1 cellular context compared by ENCODE assay signal in the genomic region with DNA sequence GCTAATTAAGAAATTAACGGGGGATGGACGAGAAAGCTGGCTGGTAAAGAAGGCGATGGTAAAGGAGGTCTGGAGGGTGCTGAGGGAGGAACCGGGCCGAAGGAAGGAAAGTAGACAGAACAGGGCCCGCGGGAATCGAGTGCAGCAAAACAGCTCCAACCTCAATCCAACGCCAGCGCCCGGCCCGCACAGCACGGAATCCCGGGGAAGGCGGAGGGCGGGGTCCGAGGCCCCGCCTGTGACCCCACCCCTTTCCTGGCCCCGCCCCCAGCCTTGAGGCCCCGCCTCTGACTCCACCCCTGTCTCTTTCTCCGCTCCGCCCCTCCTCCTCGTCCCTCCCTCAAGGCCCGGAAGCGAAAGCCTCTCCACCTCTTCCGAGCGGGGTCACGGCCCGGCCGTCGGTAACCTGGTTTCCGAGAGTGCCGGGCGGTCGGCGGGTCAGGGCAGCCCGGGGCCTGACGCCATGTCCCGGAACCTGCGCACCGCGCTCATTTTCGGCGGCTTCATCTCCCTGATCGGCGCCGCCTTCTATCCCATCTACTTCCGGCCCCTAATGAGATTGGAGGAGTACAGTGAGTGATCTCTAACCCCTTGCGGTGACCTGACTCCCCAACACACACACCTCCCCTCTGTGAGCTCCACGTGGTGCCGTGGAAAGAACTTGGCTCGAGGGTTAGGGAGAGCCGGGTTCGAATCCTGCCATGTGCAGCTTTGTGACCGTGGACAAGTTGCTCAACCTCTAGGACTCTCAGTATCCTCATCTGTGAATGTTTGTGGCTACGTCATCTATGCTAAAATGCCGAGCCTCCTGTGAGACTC.
TF ChIP-seq lines count a peak whose summit lies in the region.

A gene (plus strand): TSS at position 370 of the 819 bp plus-strand sequence. CDS start 94 bp downstream, at position 464.

TF ChIP-seq in WTC11, 78 proteins besides CTCF, POLR2A, EP300 and RAD21 (continued from another document):
- TF ChIP-seq, protein P1, sequence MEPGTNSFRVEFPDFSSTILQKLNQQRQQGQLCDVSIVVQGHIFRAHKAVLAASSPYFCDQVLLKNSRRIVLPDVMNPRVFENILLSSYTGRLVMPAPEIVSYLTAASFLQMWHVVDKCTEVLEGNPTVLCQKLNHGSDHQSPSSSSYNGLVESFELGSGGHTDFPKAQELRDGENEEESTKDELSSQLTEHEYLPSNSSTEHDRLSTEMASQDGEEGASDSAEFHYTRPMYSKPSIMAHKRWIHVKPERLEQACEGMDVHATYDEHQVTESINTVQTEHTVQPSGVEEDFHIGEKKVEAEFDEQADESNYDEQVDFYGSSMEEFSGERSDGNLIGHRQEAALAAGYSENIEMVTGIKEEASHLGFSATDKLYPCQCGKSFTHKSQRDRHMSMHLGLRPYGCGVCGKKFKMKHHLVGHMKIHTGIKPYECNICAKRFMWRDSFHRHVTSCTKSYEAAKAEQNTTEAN (CRISPR knock-in tag; IDR thresholded peaks at IDR 0.05) = no peak
- TF ChIP-seq TEAD4 (CRISPR knock-in tag; IDR thresholded peaks at IDR 0.05) (no peak), SP1 (CRISPR knock-in tag; conservative IDR thresholded peaks at IDR 0.05) (peak; percentile 78; the same call in 1 of the 2 replicates), FOXK1 (CRISPR knock-in tag; IDR thresholded peaks at IDR 0.05) (0 out of 2 replicates have a peak, but pooled peaks have one; percentile 30), ZNF138 (CRISPR knock-in tag; conservative IDR thresholded peaks at IDR 0.05) (no peak), ZNF416 (CRISPR knock-in tag; IDR thresholded peaks at IDR 0.05) (no peak), RELA (CRISPR knock-in tag; IDR thresholded peaks at IDR 0.05; ENCODE audit: borderline replicate concordance) (no peak), TP53 (CRISPR knock-in tag; IDR thresholded peaks at IDR 0.05) (no peak)
- TF ChIP-seq, protein P2, sequence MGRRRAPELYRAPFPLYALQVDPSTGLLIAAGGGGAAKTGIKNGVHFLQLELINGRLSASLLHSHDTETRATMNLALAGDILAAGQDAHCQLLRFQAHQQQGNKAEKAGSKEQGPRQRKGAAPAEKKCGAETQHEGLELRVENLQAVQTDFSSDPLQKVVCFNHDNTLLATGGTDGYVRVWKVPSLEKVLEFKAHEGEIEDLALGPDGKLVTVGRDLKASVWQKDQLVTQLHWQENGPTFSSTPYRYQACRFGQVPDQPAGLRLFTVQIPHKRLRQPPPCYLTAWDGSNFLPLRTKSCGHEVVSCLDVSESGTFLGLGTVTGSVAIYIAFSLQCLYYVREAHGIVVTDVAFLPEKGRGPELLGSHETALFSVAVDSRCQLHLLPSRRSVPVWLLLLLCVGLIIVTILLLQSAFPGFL (CRISPR knock-in tag; IDR thresholded peaks at IDR 0.05; ENCODE audit: borderline replicate concordance) = peak; percentile 68; the same call in 1 of the 2 replicates
TF ChIP-seq in WTC11: peak in this region for 17.
